8 cellular contexts compared by ENCODE assay signal in genomic region chr22:31290494-31291402, GRCh38.
DNase-seq lines count a peak whose midpoint lies in the region; ATAC-seq and TF ChIP-seq lines count a peak whose summit lies in the region.

No MANE protein-coding gene starts in this region.

- peak; percentile 89 for ATAC-seq in HG03354 (IDR thresholded peaks at IDR 0.05; ENCODE audit: poor library complexity, severe bottlenecking, unreplicated experiment)

- peak; percentile 50 for TF ChIP-seq POLR2A in GM19099 (IDR thresholded peaks at IDR 0.05; ENCODE audit: extremely low read depth, insufficient read length, low read depth)

- DNase-seq in AML-193 (lab: John Stamatoyannopoulos, UW) (peak; percentile 85 to 86), NCI-H524 (lab: John Stamatoyannopoulos, UW) (peak; percentile 83 to 90), left kidney (ENCODE audit: low read depth, low spot score) (peak; percentile 97)
- DNase-seq in activated CD4-positive, alpha-beta T cell treated with anti-CD3 and anti-CD28 coated beads for 48 hours: peak; percentile 95
- DNase-seq in stimulated activated CD4-positive, alpha-beta T cell treated with anti-CD3 and anti-CD28 coated beads, Interleukin-2, amount 100 ng/mL, for 24 hours: peak; percentile 92 to 95

- H3K27ac ChIP-seq in cingulate gyrus (ENCODE audit: low read depth, low read length): peak overlapping the region; percentile 95

Comparison
In these comparisons a context has a peak if more than half of its experiments do, and no peak if none do; other contexts are left out.
1. Peak in every context shown above with its lines: DNase-seq, ATAC-seq and H3K27ac ChIP-seq.